Comparison of ENCODE assay signal across 1 cellular context in the genomic region with DNA sequence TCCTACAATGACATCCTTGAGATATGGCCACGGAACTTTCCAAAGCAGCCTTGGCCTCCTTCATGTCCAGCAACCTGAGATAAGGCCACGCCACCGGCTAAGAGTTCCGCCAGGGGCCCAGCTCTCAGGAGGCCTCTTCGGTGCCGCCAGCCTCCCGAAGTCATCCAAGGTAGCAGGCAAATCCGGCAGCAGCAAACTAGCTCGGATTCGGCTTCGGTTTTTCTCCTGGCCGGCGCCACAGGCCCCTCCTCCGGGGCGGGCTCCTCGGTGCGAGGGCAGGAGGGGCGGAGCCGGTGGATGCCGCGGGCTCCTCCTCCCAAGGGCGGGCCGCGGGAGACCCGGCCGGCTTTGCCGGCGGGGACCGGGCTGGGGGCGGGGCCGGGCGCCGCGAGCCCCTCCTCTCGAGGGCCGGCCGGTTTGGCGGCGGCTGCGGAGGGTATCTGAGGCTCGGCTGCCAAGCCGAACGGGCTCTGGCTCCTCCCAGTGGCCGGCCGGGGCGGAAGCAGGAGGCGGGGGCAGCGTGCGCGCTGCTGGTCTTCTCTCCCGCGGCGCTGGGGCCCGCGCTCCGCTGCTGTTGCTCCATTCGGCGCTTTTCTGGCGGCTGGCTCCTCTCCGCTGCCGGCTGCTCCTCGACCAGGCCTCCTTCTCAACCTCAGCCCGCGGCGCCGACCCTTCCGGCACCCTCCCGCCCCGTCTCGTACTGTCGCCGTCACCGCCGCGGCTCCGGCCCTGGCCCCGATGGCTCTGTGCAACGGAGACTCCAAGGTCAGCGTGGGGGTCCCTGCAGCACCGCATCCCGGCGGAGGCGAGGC.
TF ChIP-seq lines count a peak whose summit lies in the region.

TSS of gene GMPS (plus strand) at position 518 of the 812 bp plus-strand sequence. CDS start at position 739, 221 bp downstream.

TF ChIP-seq in K562, 482 proteins besides CTCF, POLR2A, EP300 and RAD21 (continued from another document and continues in another):
- TF ChIP-seq, protein P1, sequence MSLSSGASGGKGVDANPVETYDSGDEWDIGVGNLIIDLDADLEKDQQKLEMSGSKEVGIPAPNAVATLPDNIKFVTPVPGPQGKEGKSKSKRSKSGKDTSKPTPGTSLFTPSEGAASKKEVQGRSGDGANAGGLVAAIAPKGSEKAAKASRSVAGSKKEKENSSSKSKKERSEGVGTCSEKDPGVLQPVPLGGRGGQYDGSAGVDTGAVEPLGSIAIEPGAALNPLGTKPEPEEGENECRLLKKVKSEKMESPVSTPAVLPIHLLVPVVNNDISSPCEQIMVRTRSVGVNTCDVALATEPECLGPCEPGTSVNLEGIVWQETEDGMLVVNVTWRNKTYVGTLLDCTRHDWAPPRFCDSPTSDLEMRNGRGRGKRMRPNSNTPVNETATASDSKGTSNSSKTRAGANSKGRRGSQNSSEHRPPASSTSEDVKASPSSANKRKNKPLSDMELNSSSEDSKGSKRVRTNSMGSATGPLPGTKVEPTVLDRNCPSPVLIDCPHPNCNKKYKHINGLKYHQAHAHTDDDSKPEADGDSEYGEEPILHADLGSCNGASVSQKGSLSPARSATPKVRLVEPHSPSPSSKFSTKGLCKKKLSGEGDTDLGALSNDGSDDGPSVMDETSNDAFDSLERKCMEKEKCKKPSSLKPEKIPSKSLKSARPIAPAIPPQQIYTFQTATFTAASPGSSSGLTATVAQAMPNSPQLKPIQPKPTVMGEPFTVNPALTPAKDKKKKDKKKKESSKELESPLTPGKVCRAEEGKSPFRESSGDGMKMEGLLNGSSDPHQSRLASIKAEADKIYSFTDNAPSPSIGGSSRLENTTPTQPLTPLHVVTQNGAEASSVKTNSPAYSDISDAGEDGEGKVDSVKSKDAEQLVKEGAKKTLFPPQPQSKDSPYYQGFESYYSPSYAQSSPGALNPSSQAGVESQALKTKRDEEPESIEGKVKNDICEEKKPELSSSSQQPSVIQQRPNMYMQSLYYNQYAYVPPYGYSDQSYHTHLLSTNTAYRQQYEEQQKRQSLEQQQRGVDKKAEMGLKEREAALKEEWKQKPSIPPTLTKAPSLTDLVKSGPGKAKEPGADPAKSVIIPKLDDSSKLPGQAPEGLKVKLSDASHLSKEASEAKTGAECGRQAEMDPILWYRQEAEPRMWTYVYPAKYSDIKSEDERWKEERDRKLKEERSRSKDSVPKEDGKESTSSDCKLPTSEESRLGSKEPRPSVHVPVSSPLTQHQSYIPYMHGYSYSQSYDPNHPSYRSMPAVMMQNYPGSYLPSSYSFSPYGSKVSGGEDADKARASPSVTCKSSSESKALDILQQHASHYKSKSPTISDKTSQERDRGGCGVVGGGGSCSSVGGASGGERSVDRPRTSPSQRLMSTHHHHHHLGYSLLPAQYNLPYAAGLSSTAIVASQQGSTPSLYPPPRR (CRISPR knock-in tag; IDR thresholded peaks at IDR 0.05; ENCODE audit: borderline replicate concordance): no peak
- TF ChIP-seq ZNF282 (CRISPR knock-in tag; IDR thresholded peaks at IDR 0.05) (peak; percentile 68; the same call in 1 of the 2 replicates), ASH1L (IDR thresholded peaks at IDR 0.05; ENCODE audit: borderline replicate concordance, low read depth, partially characterized antibody) (no peak), NONO (IDR thresholded peaks at IDR 0.05; ENCODE audit: low read depth in 2 of 2, low read length in 1 of 2) (peak; percentile 49 to 77; a peak in 2 of 4 replicates), ZBTB7A (IDR thresholded peaks at IDR 0.05; ENCODE audit: borderline replicate concordance, control insufficient read depth, low read depth, low read length) (peak; percentile 86), FOXP1 (CRISPR knock-in tag; IDR thresholded peaks at IDR 0.05) (peak; percentile 54; the same call in 1 of the 2 replicates), CEBPG (CRISPR knock-in tag; IDR thresholded peaks at IDR 0.05) (0 out of 2 replicates have a peak, but pooled peaks have one; percentile 22), CEBPG (tag; conservative IDR thresholded peaks at IDR 0.05 in 1 of 2, IDR thresholded peaks at IDR 0.05 in 1 of 2) (no peak), ETV1 (tag; conservative IDR thresholded peaks at IDR 0.05; ENCODE audit: low read depth) (peak; percentile 49), ZFX (CRISPR knock-in tag; IDR thresholded peaks at IDR 0.05) (peak; percentile 78), OTX1 (CRISPR knock-in tag; IDR thresholded peaks at IDR 0.05) (0 out of 2 replicates have a peak, but pooled peaks have one; percentile 6), FOSL1 (tag; conservative IDR thresholded peaks at IDR 0.05) (0 out of 2 replicates have a peak, but pooled peaks have one; percentile 5), ZNF639 (CRISPR knock-in tag; conservative IDR thresholded peaks at IDR 0.05 in 1 of 2, IDR thresholded peaks at IDR 0.05 in 1 of 2) (peak in 1 of 2 experiments; percentile 94; a peak in 2 of 4 replicates), NKRF (IDR thresholded peaks at IDR 0.05; ENCODE audit: borderline replicate concordance) (peak; percentile 41; the same call in 1 of the 2 replicates), CREB1 (IDR thresholded peaks at IDR 0.05) (no peak), CREB1 (CRISPR knock-in tag; IDR thresholded peaks at IDR 0.05) (peak; percentile 16; the same call in 1 of the 2 replicates), BCOR (IDR thresholded peaks at IDR 0.05) (no peak), HMGXB4 (CRISPR knock-in tag; IDR thresholded peaks at IDR 0.05) (peak; percentile 74; the same call in 1 of the 2 replicates), MIER1 (IDR thresholded peaks at IDR 0.05; ENCODE audit: low read depth) (no peak), VEZF1 (CRISPR knock-in tag; IDR thresholded peaks at IDR 0.05) (peak; percentile 59; the same call in 1 of the 2 replicates), HDAC2 (IDR thresholded peaks at IDR 0.05) (no peak), KDM2B (CRISPR knock-in tag; IDR thresholded peaks at IDR 0.05) (0 out of 2 replicates have a peak, but pooled peaks have one; percentile 6), ZFP91 (CRISPR knock-in tag; IDR thresholded peaks at IDR 0.05) (no peak), FOXK1 (CRISPR knock-in tag; IDR thresholded peaks at IDR 0.05; ENCODE audit: borderline replicate concordance) (no peak), ZNF778 (CRISPR knock-in tag; IDR thresholded peaks at IDR 0.05) (no peak), JUNB (CRISPR knock-in tag; conservative IDR thresholded peaks at IDR 0.05) (no peak), ZNF76 (CRISPR knock-in tag; IDR thresholded peaks at IDR 0.05; ENCODE audit: borderline replicate concordance) (no peak), RBFOX2 (IDR thresholded peaks at IDR 0.05; ENCODE audit: low read depth, low read length) (peak; percentile 92), NELFE (IDR thresholded peaks at IDR 0.05; ENCODE audit: insufficient read depth, insufficient read length) (no peak), POLR2B (IDR thresholded peaks at IDR 0.05; ENCODE audit: low read depth, partially characterized antibody) (peak; percentile 74), IFI16 (CRISPR knock-in tag; IDR thresholded peaks at IDR 0.05) (no peak), ESRRB (CRISPR knock-in tag; IDR thresholded peaks at IDR 0.05; ENCODE audit: borderline replicate concordance) (no peak), HNRNPH1 (optimal IDR thresholded peaks at IDR 0.05; ENCODE audit: low read depth, low read length) (no peak), MYC (IDR thresholded peaks at IDR 0.05; ENCODE audit: low read depth, low read length) (peak; percentile 82), MYC (CRISPR knock-in tag; IDR thresholded peaks at IDR 0.05; ENCODE audit: borderline replicate concordance, low read depth) (peak; percentile 42; the same call in 1 of the 2 replicates)
- TF ChIP-seq, protein P2, sequence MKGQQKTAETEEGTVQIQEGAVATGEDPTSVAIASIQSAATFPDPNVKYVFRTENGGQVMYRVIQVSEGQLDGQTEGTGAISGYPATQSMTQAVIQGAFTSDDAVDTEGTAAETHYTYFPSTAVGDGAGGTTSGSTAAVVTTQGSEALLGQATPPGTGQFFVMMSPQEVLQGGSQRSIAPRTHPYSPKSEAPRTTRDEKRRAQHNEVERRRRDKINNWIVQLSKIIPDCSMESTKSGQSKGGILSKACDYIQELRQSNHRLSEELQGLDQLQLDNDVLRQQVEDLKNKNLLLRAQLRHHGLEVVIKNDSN (CRISPR knock-in tag; IDR thresholded peaks at IDR 0.05): no peak; the same call in 1 of the 2 replicates
- TF ChIP-seq, protein P3, sequence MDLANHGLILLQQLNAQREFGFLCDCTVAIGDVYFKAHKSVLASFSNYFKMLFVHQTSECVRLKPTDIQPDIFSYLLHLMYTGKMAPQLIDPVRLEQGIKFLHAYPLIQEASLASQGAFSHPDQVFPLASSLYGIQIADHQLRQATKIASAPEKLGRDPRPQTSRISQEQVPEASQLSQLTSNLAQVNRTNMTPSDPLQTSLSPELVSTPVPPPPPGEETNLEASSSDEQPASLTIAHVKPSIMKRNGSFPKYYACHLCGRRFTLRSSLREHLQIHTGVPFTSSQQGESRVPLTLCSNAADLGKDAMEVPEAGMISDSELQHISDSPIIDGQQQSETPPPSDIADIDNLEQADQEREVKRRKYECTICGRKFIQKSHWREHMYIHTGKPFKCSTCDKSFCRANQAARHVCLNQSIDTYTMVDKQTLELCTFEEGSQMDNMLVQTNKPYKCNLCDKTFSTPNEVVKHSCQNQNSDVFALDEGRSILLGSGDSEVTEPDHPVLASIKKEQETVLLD (IDR thresholded peaks at IDR 0.05): no peak
- TF ChIP-seq, protein P4, sequence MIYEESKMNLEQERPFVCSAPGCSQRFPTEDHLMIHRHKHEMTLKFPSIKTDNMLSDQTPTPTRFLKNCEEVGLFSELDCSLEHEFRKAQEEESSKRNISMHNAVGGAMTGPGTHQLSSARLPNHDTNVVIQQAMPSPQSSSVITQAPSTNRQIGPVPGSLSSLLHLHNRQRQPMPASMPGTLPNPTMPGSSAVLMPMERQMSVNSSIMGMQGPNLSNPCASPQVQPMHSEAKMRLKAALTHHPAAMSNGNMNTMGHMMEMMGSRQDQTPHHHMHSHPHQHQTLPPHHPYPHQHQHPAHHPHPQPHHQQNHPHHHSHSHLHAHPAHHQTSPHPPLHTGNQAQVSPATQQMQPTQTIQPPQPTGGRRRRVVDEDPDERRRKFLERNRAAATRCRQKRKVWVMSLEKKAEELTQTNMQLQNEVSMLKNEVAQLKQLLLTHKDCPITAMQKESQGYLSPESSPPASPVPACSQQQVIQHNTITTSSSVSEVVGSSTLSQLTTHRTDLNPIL (CRISPR knock-in tag; IDR thresholded peaks at IDR 0.05): no peak
